In the genomic region with DNA sequence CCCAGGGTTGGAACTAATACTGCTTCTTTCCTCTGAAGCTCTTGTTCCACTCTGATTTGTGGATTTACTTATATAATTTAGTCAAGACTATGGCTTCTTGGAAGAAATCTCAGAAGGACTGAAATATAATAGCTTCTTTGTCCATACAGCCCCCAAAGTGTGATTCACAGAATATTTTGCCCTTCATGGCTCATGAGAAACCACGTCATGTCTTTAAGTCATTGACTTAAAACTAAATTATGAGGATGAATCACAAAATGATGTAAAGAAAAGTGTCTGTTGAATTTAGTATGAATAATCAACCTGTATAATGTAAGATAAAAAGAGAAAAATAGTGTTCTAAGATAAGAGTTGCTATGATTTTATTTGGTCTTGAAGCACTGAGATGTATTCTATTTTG, we compare ENCODE assay signal across 20 cellular contexts. TPM values are rescaled to one million over a fixed set of nuclear protein-coding genes. Genes with fewer than 3 reads are reported as not detected.
A peak's percentile ranks its signal among the peaks of the same experiment; 100 is the strongest.
DNase-seq lines count a peak whose midpoint lies in the region; ATAC-seq and TF ChIP-seq lines count a peak whose summit lies in the region.
"Had no signal": no experiment of that assay in that cellular context is flagged by ENCODE, and none has a peak within 500 bp of the region (broad histone marks: within the 10 kb centered on the region; RNA-seq: fewer than 3 reads in every experiment).

No MANE protein-coding gene starts in this region.

- H3K27me3 ChIP-seq in heart left ventricle = no peaks in the 10 kb centered on the region
- H3K27me3 ChIP-seq: gastrocnemius medialis, left lung, sigmoid colon, suprapubic skin had no signal

- no peak for ATAC-seq in heart left ventricle
- ATAC-seq in esophagus mucosa = no peak
- ATAC-seq: gastrocnemius medialis, left lung had no signal

- TF ChIP-seq CTCF in heart left ventricle (IDR thresholded peaks at IDR 0.05) = no peak

- no peak overlapping the region for H3K4me3 ChIP-seq in heart left ventricle
- H3K4me3 ChIP-seq: gastrocnemius medialis, left lung, sigmoid colon, suprapubic skin had no signal

- H3K36me3 ChIP-seq in heart left ventricle = no peaks in the 10 kb centered on the region
- H3K36me3 ChIP-seq: gastrocnemius medialis, left lung, sigmoid colon, suprapubic skin had no signal

- 88 to 97% (median 95%) methylated on average over 1 of the region's 1 CpG for WGBS in heart left ventricle, 4 donors

- no peaks in the 10 kb centered on the region for H3K9me3 ChIP-seq in heart left ventricle
- H3K9me3 ChIP-seq: gastrocnemius medialis, left lung, sigmoid colon, suprapubic skin had no signal

- H3K27ac ChIP-seq in epithelial cell of prostate = peak overlapping the region; percentile 91
- H3K27ac ChIP-seq in heart left ventricle = no peak overlapping the region
- H3K27ac ChIP-seq: gastrocnemius medialis, left lung, sigmoid colon, suprapubic skin, VCaP had no signal

- H3K4me1 ChIP-seq in heart left ventricle = peaks cover 0 to 5% (median 0%) of the 10 kb centered on the region in 12 donors
- H3K4me1 ChIP-seq: gastrocnemius medialis, left lung, sigmoid colon, suprapubic skin had no signal

- TF ChIP-seq POLR2A in heart left ventricle (IDR thresholded peaks at IDR 0.05) = no peak

- peak; percentile 23 for DNase-seq in Daoy (ENCODE audit: low read depth)
- peak; percentile 64 for DNase-seq in RPMI7951 (ENCODE audit: low read depth)
- peak; percentile 60 for DNase-seq in epithelial cell of prostate (ENCODE audit: low read depth, low spot score)
- DNase-seq in renal cortical epithelial cell (ENCODE audit: low read depth) = peak; percentile 43
- DNase-seq in heart left ventricle = no peak
- no peak for DNase-seq in NCI-H524 treated with DMSO at 0.1 percent for 48 hours (lab: John Stamatoyannopoulos, UW)
- DNase-seq in activated naive CD4-positive, alpha-beta T cell treated with anti-CD3 and anti-CD28 coated beads, Interleukin-2, amount 50 U/mL, for 16 hours = no peak
- DNase-seq: activated CD4-positive, alpha-beta memory T cell treated with anti-CD3 and anti-CD28 coated beads, Interleukin-2, amount 10 ng/mL, durations not matched to agents 7 days and 5 days; activated naive CD8-positive, alpha-beta T cell treated with anti-CD3 and anti-CD28 coated beads, Interleukin-2, amount 10 ng/mL, durations not matched to agents 7 days and 5 days; DMS 273 treated with DMSO at 0.1 percent for 48 hours; effector CD4-positive, alpha-beta T cell; gastrocnemius medialis; H9; left lung; NCI-H1105 treated with DMSO at 0.1 percent for 48 hours; sigmoid colon; stimulated activated CD4-positive, alpha-beta T cell treated with anti-CD3 and anti-CD28 coated beads, Interleukin-4, amount 100 ng/mL, for 24 hours had no signal

- intact Hi-C loops in heart left ventricle (cut with DNase I) = no loop called here

RNA-seq across cellular contexts. Expression of gene AGA, which starts 43.3 kb away (rescaled TPM):
- total RNA-seq in Daoy (2014; rRNA removed; shearing (Covaris generic)) = 12.4 and 17.0 TPM in 2 replicates
- 32.8 and 38.8 TPM in 2 replicates for total RNA-seq in RPMI7951 (2014; rRNA removed; shearing (Covaris generic))
- total RNA-seq in renal cortical epithelial cell = 41.3 and 69.9 TPM in 2 replicates
- 10 to 100 TPM in 4 of 9 donors, 1 to 10 TPM in 5; 5.7 to 13.4 (median 8.8) TPM for total RNA-seq in heart left ventricle
- polyA plus RNA-seq in heart left ventricle = 1 to 10 TPM; 3.8 to 5.3 TPM
- total RNA-seq in esophagus mucosa = 20.6 TPM

Comparison
In these comparisons a context has a peak if more than half of its experiments do, and no peak if none do; other contexts are left out.
1. DNase-seq: peak in Daoy (single experiment), RPMI7951 (single experiment), epithelial cell of prostate (single experiment) and renal cortical epithelial cell (single experiment); none in heart left ventricle (0 of 5), NCI-H524 treated with DMSO at 0.1 percent for 48 hours (single experiment) and activated naive CD4-positive, alpha-beta T cell treated with anti-CD3 and anti-CD28 coated beads, Interleukin-2, amount 50 U/mL, for 16 hours (single experiment).